ENCODE assay signal across 16 cellular contexts in the genomic region with DNA sequence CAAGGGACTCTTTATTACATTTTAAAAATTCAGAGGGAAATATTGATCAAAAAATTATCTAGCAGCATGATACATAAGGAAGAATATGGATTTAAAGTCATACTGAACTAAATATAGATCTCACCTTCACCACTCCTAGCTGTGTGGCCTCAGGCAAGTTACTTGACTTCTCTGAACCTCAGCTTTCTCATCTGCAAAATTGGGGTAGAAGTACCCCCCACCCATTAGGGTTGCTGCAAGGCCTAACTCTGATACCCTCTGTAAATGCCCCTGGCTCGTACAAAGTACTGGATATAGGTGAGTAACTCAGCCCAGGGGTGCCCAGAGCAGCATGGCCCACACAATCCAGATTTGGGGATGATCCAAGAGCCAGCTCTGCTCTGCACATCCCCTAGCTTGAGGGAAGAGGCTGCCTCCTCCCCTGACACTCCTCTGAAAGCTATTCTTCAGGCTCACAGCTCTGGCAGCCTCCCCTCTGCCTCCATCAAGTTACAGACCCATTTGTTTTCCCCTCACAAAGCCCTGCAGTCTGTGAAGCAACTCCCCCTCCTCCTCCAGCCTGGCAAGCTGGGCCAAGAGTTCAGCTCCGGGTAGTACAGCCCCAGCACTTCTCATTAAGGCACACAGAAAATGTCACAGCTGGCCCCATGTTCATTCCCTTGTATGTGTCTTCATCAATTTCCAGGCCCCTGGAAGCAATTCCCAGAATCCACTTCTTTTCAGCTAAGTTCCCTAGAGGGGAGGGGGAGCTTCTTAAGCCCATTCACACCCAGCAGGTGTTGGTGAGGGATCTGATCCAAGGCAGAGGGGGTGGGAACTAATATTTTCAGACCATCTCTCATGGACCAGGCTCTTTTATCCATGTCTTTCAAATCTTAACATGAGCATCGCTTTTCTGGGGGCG.
A peak's percentile ranks its signal among the peaks of the same experiment; 100 is the strongest.
DNase-seq lines count a peak whose midpoint lies in the region; ATAC-seq and TF ChIP-seq lines count a peak whose summit lies in the region.
"Had no signal": no experiment of that assay in that cellular context is flagged by ENCODE, and none has a peak within 500 bp of the region (broad histone marks: within the 10 kb centered on the region; RNA-seq: fewer than 3 reads in every experiment).

No MANE protein-coding gene starts in this region.

- no peak for TF ChIP-seq CTCF in left ventricle myocardium inferior (IDR thresholded peaks at IDR 0.05; ENCODE audit: borderline replicate concordance)
- no peak for TF ChIP-seq CTCF in type B pancreatic cell (conservative IDR thresholded peaks at IDR 0.05)
- no peak for TF ChIP-seq CTCF in esophagus squamous epithelium (IDR thresholded peaks at IDR 0.05)
- no peak for TF ChIP-seq CTCF in coronary artery (IDR thresholded peaks at IDR 0.05)

- DNase-seq in left ventricle myocardium inferior (no peak), left ventricle myocardium superior (no peak), ecto neural progenitor cell (ENCODE audit: low spot score) (peak; percentile 70), midbrain (lab: John Stamatoyannopoulos, UW) (peak; percentile 91), type B pancreatic cell (ENCODE audit: extremely low spot score, unreplicated experiment) (no peak), esophagus squamous epithelium (lab: John Stamatoyannopoulos, UW) (no peak), EL (no peak), coronary artery (ENCODE audit: low spot score) (no peak)
- DNase-seq: immature natural killer cell; MV-4-11; stimulated activated CD4-positive, alpha-beta T cell treated with anti-CD3 and anti-CD28 coated beads, Interleukin-12 subunit alpha, Interleukin-12 subunit beta, amount 100 ng/mL, for 4 hours; upper lobe of right lung had no signal

- no peak for ATAC-seq in left ventricle myocardium superior
- ATAC-seq: esophagus mucosa; natural killer cell treated with Interleukin-12 subunit alpha and Interleukin-12 subunit beta and Interleukin-15 and Interleukin-18, amount 100 ng/mL, for 72 hours; upper lobe of right lung had no signal

- no peaks in the 10 kb centered on the region for H3K36me3 Mint-ChIP-seq in type B pancreatic cell
- H3K36me3 Mint-ChIP-seq: immature natural killer cell; natural killer cell treated with Interleukin-12 subunit alpha and Interleukin-12 subunit beta and Interleukin-15 and Interleukin-18, amount 100 ng/mL, for 72 hours had no signal

- H3K4me1 ChIP-seq in left ventricle myocardium inferior (peaks cover 77% of the 10 kb centered on the region), esophagus squamous epithelium (peaks cover 17 to 80% (median 42%) of the 10 kb centered on the region in 3 donors)
- H3K4me1 ChIP-seq: upper lobe of right lung had no signal

- H3K9me3 ChIP-seq in left ventricle myocardium inferior (replicated peaks) = no peaks in the 10 kb centered on the region
- H3K9me3 ChIP-seq in esophagus squamous epithelium = no peaks in the 10 kb centered on the region
- H3K9me3 ChIP-seq: A549, upper lobe of right lung had no signal

- WGBS in esophagus squamous epithelium, 2 donors = 68 to 75% methylated on average over 4 of the region's 4 CpGs

- peak overlapping the region; percentile 86 for H3K27ac Mint-ChIP-seq in type B pancreatic cell
- H3K27ac Mint-ChIP-seq: immature natural killer cell; natural killer cell treated with Interleukin-12 subunit alpha and Interleukin-12 subunit beta and Interleukin-15 and Interleukin-18, amount 100 ng/mL, for 72 hours had no signal

- H3K27me3 ChIP-seq in left ventricle myocardium inferior (ENCODE audit: low read depth) = no peaks in the 10 kb centered on the region
- no peaks in the 10 kb centered on the region for H3K27me3 ChIP-seq in esophagus squamous epithelium
- H3K27me3 ChIP-seq: cardiac muscle cell, upper lobe of right lung had no signal

- H3K27me3 Mint-ChIP-seq in type B pancreatic cell = peaks cover 8% of the 10 kb centered on the region

- intact Hi-C loops in left ventricle myocardium inferior (cut with micrococcal nuclease) (no loop called here), left ventricle myocardium superior (cut with micrococcal nuclease) (no loop called here), esophagus squamous epithelium (cut with DNase I) (no loop called here)

- H3K36me3 ChIP-seq in left ventricle myocardium inferior = no peaks in the 10 kb centered on the region
- H3K36me3 ChIP-seq in esophagus squamous epithelium = no peaks in the 10 kb centered on the region
- H3K36me3 ChIP-seq: cardiac muscle cell, upper lobe of right lung had no signal

- TF ChIP-seq POLR2A in esophagus squamous epithelium (IDR thresholded peaks at IDR 0.05) = no peak

- H3K27ac ChIP-seq in left ventricle myocardium inferior (replicated peaks) (peak overlapping the region; percentile 86), esophagus squamous epithelium (no peak overlapping the region), coronary artery (no peak overlapping the region)
- H3K27ac ChIP-seq: upper lobe of right lung had no signal

- H3K4me3 ChIP-seq in left ventricle myocardium inferior = no peak overlapping the region
- no peak overlapping the region for H3K4me3 ChIP-seq in esophagus squamous epithelium
- H3K4me3 ChIP-seq in coronary artery = no peak overlapping the region
- H3K4me3 ChIP-seq: A549, cardiac muscle cell, upper lobe of right lung had no signal

- H3K4me1 Mint-ChIP-seq in type B pancreatic cell (ENCODE audit: unreplicated experiment) = peaks cover 80% of the 10 kb centered on the region
- H3K4me1 Mint-ChIP-seq: immature natural killer cell had no signal

- peaks cover 5% of the 10 kb centered on the region for H3K9me3 Mint-ChIP-seq in type B pancreatic cell

- H3K4me3 Mint-ChIP-seq in type B pancreatic cell = peak overlapping the region; percentile 83
- H3K4me3 Mint-ChIP-seq: immature natural killer cell; natural killer cell treated with Interleukin-12 subunit alpha and Interleukin-12 subunit beta and Interleukin-15 and Interleukin-18, amount 100 ng/mL, for 72 hours had no signal

Comparison
In these comparisons a context has a peak if more than half of its experiments do, and no peak if none do; other contexts are left out.
1. DNase-seq: peak in ecto neural progenitor cell (single experiment) and midbrain (single experiment); none in left ventricle myocardium inferior (single experiment), left ventricle myocardium superior (single experiment), type B pancreatic cell (single experiment), esophagus squamous epithelium (single experiment), EL (single experiment) and coronary artery (single experiment).